Comparison of ENCODE assay signal across 8 cellular contexts in genomic region chr9:36151306-36152210, GRCh38. TPM values are rescaled to one million over a fixed set of nuclear protein-coding genes. Genes with fewer than 3 reads are reported as not detected.
DNase-seq lines count a peak whose midpoint lies in the region; TF ChIP-seq lines count a peak whose summit lies in the region.

No MANE protein-coding gene starts in this region.

- peaks cover 59% of the 10 kb centered on the region for H3K36me3 Mint-ChIP-seq in dendritic cell treated with granulocyte-macrophage colony-stimulating factor and Interleukin-4, amounts not matched to agents 40 ng/mL and 50 ng/mL, for 4 days (ENCODE audit: low read depth)

- TF ChIP-seq POLR2A in tibial nerve (IDR thresholded peaks at IDR 0.05): no peak

- H3K36me3 ChIP-seq in BLaER1: peaks cover 21% of the 10 kb centered on the region
- peaks cover 10% of the 10 kb centered on the region for H3K36me3 ChIP-seq in osteoblast (ENCODE audit: insufficient read depth, low read length)
- H3K36me3 ChIP-seq in tibial nerve: peaks cover 0 to 8% (median 0%) of the 10 kb centered on the region in 3 donors
- no peaks in the 10 kb centered on the region for H3K36me3 ChIP-seq in HAP-1 (replicated peaks)

- H3K9me3 ChIP-seq in BLaER1: peaks cover 9% of the 10 kb centered on the region
- H3K9me3 ChIP-seq in osteoblast (ENCODE audit: low read depth, low read length): no peaks in the 10 kb centered on the region
- no peaks in the 10 kb centered on the region for H3K9me3 ChIP-seq in tibial nerve
- H3K9me3 ChIP-seq in HAP-1: peaks cover 3% of the 10 kb centered on the region; the same call in 1 of the 2 replicates

- H3K4me3 Mint-ChIP-seq in dendritic cell treated with granulocyte-macrophage colony-stimulating factor and Interleukin-4, amounts not matched to agents 40 ng/mL and 50 ng/mL, for 4 days: peak overlapping the region; percentile 65

- H3K27ac ChIP-seq in BLaER1 (peak overlapping the region; percentile 93), osteoblast (ENCODE audit: low read depth, low read length) (peak overlapping the region; percentile 84), tibial nerve (peak overlapping the region in 3 of 4 donors; percentile 42 to 80 (median 55))

- DNase-seq in GM20000 (ENCODE audit: low spot score) (peak; percentile 74), HT-29 (ENCODE audit: low spot score) (peak; percentile 19), osteoblast (ENCODE audit: insufficient read length, low spot score, missing footprints) (no peak), tibial nerve (ENCODE audit: low spot score in 2 of 2) (no peak), HAP-1 (ENCODE audit: low spot score in 2 of 2) (no peak)
- DNase-seq in activated CD4-positive, alpha-beta T cell treated with anti-CD3 and anti-CD28 coated beads for 24 hours (ENCODE audit: low read depth in 2 of 2): peak; percentile 70 to 79

- H2AFZ ChIP-seq in osteoblast (ENCODE audit: low read length): peak overlapping the region; percentile 60

- H3K4me1 ChIP-seq in BLaER1 (peaks cover 81% of the 10 kb centered on the region), osteoblast (ENCODE audit: insufficient read depth, low read length) (peaks cover 63% of the 10 kb centered on the region), tibial nerve (peaks cover 0 to 57% (median 33%) of the 10 kb centered on the region in 4 donors), HAP-1 (no peaks in the 10 kb centered on the region)

- H3K4me3 ChIP-seq in BLaER1: peak overlapping the region; percentile 52
- no peak overlapping the region for H3K4me3 ChIP-seq in osteoblast (ENCODE audit: insufficient read depth, low read length)
- H3K4me3 ChIP-seq in tibial nerve: no peak overlapping the region
- no peak overlapping the region for H3K4me3 ChIP-seq in HAP-1

- no peaks in the 10 kb centered on the region for H3K79me2 ChIP-seq in osteoblast (ENCODE audit: insufficient read depth, low read length)

- peak overlapping the region; percentile 91 for H3K27ac Mint-ChIP-seq in dendritic cell treated with granulocyte-macrophage colony-stimulating factor and Interleukin-4, amounts not matched to agents 40 ng/mL and 50 ng/mL, for 4 days

- no peak for TF ChIP-seq CTCF in GM20000 (IDR thresholded peaks at IDR 0.05; ENCODE audit: extremely low read depth, missing control alignments)
- TF ChIP-seq CTCF in osteoblast (IDR thresholded peaks at IDR 0.05; ENCODE audit: extremely low read depth, low read depth, low read length): no peak
- no peak for TF ChIP-seq CTCF in tibial nerve (IDR thresholded peaks at IDR 0.05)

- in situ Hi-C loops in HAP-1 (cut with MboI; ENCODE audit: low sequenced_read_pairs): no loop called here

- H3K9me3 Mint-ChIP-seq in dendritic cell treated with granulocyte-macrophage colony-stimulating factor and Interleukin-4, amounts not matched to agents 40 ng/mL and 50 ng/mL, for 4 days: no peaks in the 10 kb centered on the region

- no peaks in the 10 kb centered on the region for H3K27me3 ChIP-seq in BLaER1
- no peaks in the 10 kb centered on the region for H3K27me3 ChIP-seq in osteoblast (ENCODE audit: insufficient read depth, low read length)
- no peaks in the 10 kb centered on the region for H3K27me3 ChIP-seq in tibial nerve
- H3K27me3 ChIP-seq in HAP-1 (ENCODE audit: low read depth): no peaks in the 10 kb centered on the region

- TF ChIP-seq EP300 in tibial nerve (IDR thresholded peaks at IDR 0.05): peak in 1 of 2 donors; percentile 60

- no peaks in the 10 kb centered on the region for H3K27me3 Mint-ChIP-seq in dendritic cell treated with granulocyte-macrophage colony-stimulating factor and Interleukin-4, amounts not matched to agents 40 ng/mL and 50 ng/mL, for 4 days

- intact Hi-C loops in dendritic cell treated with granulocyte-macrophage colony-stimulating factor and Interleukin-4, amounts not matched to agents 40 ng/mL and 50 ng/mL, for 4 days (cut with micrococcal nuclease): loop anchor here (1.0 to 2.0 kb wide), 2 partner anchors 8 to 39 kb away; partner anchors contain the start of gene CLTA

- H4K20me1 ChIP-seq in BLaER1 (no peaks in the 10 kb centered on the region), osteoblast (ENCODE audit: insufficient read depth, low read length) (peaks cover 4% of the 10 kb centered on the region)

- H3K4me1 Mint-ChIP-seq in dendritic cell treated with granulocyte-macrophage colony-stimulating factor and Interleukin-4, amounts not matched to agents 40 ng/mL and 50 ng/mL, for 4 days (ENCODE audit: low read depth): peaks cover 71% of the 10 kb centered on the region

- peak overlapping the region; percentile 77 for H3K9ac ChIP-seq in BLaER1

- WGBS in tibial nerve, 2 donors: 77 to 78% methylated on average over 14 of the region's 14 CpGs

- H3K4me2 ChIP-seq in BLaER1 (peak overlapping the region; percentile 91), osteoblast (ENCODE audit: insufficient read depth, low read length) (peak overlapping the region; percentile 32)

RNA-seq across cellular contexts. Expression of gene GLIPR2, which starts 15.0 kb away (rescaled TPM):
- 0.10 and 0.28 TPM in 2 replicates for total RNA-seq in HT-29 (2014; rRNA removed; shearing (Covaris generic))
- total RNA-seq in osteoblast (33.3 and 38.4 TPM in 2 replicates), tibial nerve (10 to 100 TPM; 18.1 to 26.4 (median 25.6) TPM)

RNA-seq across cellular contexts. Expression of gene CCIN, which starts 17.6 kb away (rescaled TPM):
- total RNA-seq in HT-29 (2014; rRNA removed; shearing (Covaris generic)): not detected in 2 replicates
- total RNA-seq in osteoblast (1.2 and 2.2 TPM in 2 replicates), tibial nerve (not detected)

RNA-seq across cellular contexts. Expression of gene CLTA, which starts 39.2 kb away (rescaled TPM):
- 273 and 289 TPM in 2 replicates for total RNA-seq in HT-29 (2014; rRNA removed; shearing (Covaris generic))
- total RNA-seq in osteoblast (253 and 262 TPM in 2 replicates), tibial nerve (100 to 1,000 TPM; 165 to 247 (median 223) TPM)

Comparison
In these comparisons a context has a peak if more than half of its experiments do, and no peak if none do; other contexts are left out.
1. DNase-seq: peak in GM20000 (single experiment), HT-29 (single experiment) and activated CD4-positive, alpha-beta T cell treated with anti-CD3 and anti-CD28 coated beads for 24 hours (2 of 2); none in osteoblast (single experiment), tibial nerve (0 of 2) and HAP-1 (0 of 2).
2. RNA of gene GLIPR2, which starts 15.0 kb away (total RNA-seq): 33.3 to 38.4 TPM in osteoblast and 18.1 to 26.4 TPM in tibial nerve; 0.10 to 0.28 TPM in HT-29; every median in the first group is over 10 times any median in the second.
3. Peak in every context shown above with its lines, with median percentiles within 50 percentile points of each other: H3K27ac ChIP-seq.